In the genomic region with DNA sequence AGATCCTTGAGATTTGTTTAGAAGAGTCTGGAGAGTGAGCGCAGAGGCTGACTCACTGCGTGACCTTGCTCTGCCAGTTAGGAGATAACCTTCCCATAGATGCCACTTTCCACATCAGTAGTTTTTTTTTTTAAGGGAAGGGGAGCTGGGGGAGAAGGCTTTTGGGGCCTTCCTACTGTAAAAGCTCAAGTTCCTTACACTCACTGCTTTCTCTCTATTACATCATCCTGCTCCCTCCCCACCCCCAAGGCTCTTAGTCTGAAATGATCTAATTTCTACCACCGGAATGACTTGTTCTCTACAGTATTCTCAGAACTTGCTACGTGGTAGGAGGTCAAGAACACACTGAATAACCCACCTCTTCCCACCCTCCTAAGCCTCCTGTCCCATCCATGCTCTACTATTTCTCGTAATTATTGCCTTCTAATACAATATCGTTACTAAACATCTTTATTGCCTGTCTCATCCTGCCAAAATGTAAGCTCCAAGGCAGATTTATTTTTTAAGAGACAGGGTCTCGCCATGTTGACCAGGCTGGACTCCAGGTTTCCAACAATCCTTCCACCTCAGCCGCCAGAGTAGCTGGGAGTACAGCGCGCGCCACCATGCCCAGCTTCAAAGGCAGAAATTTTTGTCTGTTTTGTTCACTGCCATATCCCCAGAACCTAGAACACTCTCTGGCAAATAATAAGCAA, we compare ENCODE assay signal across 1 cellular context.
TF ChIP-seq lines count a peak whose summit lies in the region.

No MANE protein-coding gene starts in this region.

TF ChIP-seq in IMR-90, 13 proteins besides CTCF, POLR2A, EP300 and RAD21:
- TF ChIP-seq MAZ (IDR thresholded peaks at IDR 0.05; ENCODE audit: borderline replicate concordance, low read depth, low read length) (peak; percentile 72), FOS (IDR thresholded peaks at IDR 0.05; ENCODE audit: low read depth, low read length) (peak; percentile 38; the same call in 1 of the 2 replicates), CEBPB (IDR thresholded peaks at IDR 0.05; ENCODE audit: low read depth, low read length) (peak; percentile 92), MXI1 (IDR thresholded peaks at IDR 0.05; ENCODE audit: borderline replicate concordance, low read depth, low read length) (no peak), CHD1 (IDR thresholded peaks at IDR 0.05; ENCODE audit: low read depth, low read length) (peak; percentile 92), MAFK (IDR thresholded peaks at IDR 0.05; ENCODE audit: low read depth, low read length) (no peak), BHLHE40 (IDR thresholded peaks at IDR 0.05; ENCODE audit: low read depth, low read length) (peak; percentile 3; the same call in 1 of the 2 replicates)
